In genomic region chr4:124262211-124263179, GRCh38 we compare ENCODE assay signal across 8 cellular contexts.
DNase-seq lines count a peak whose midpoint lies in the region; ATAC-seq and TF ChIP-seq lines count a peak whose summit lies in the region.

No MANE protein-coding gene starts in this region.

- H3F3A ChIP-seq in PC-9 (ENCODE audit: insufficient read depth, low read depth), result no peaks in the 10 kb centered on the region

- peak overlapping the region; percentile 41 for H3K27ac Mint-ChIP-seq in activated naive CD8-positive, alpha-beta T cell

- TF ChIP-seq CTCF in GM06990 (IDR thresholded peaks at IDR 0.05; ENCODE audit: insufficient read depth, low read length, poor library complexity, severe bottlenecking), result peak; percentile 79
- TF ChIP-seq CTCF in PC-9 (conservative IDR thresholded peaks at IDR 0.05), result peak; percentile 95
- peak; percentile 69 to 95 (median 84) for TF ChIP-seq CTCF in heart left ventricle (IDR thresholded peaks at IDR 0.05)
- TF ChIP-seq CTCF in psoas muscle (IDR thresholded peaks at IDR 0.05), result peak; percentile 87

- H3K36me3 ChIP-seq in GM06990 (ENCODE audit: control insufficient read depth, insufficient read depth, low read length), result no peaks in the 10 kb centered on the region
- no peaks in the 10 kb centered on the region for H3K36me3 ChIP-seq in PC-9 (ENCODE audit: low read depth)
- H3K36me3 ChIP-seq in heart left ventricle, result no peaks in the 10 kb centered on the region
- no peaks in the 10 kb centered on the region for H3K36me3 ChIP-seq in psoas muscle (ENCODE audit: insufficient read depth in 1 of 2, low read depth in 1 of 2)

- CTCF ChIA-PET in PC-9 (lab: Charles Lee), result interaction anchor here (0.5 to 0.6 kb wide), 2 partner anchors 601 to 657 kb away, joined by 3 to 5 read pairs; no protein-coding TSS in a partner anchor

- DNase-seq in GM06990 (ENCODE audit: extremely low read depth, insufficient read length) (no peak), KG1 (lab: John Stamatoyannopoulos, UW) (peak; percentile 20), PC-9 (peak; percentile 57 to 71), heart left ventricle (peak in 4 of 5 donors; percentile 36 to 58 (median 51)), psoas muscle (peak in 1 of 2 donors; percentile 25), NCI-H187 treated with DMSO at 0.1 percent for 48 hours (lab: John Stamatoyannopoulos, UW) (no peak)

- no peaks in the 10 kb centered on the region for H3K4me1 ChIP-seq in PC-9 (replicated peaks; ENCODE audit: insufficient read depth)
- peaks cover 0 to 6% (median 0%) of the 10 kb centered on the region in 12 donors for H3K4me1 ChIP-seq in heart left ventricle
- no peaks in the 10 kb centered on the region for H3K4me1 ChIP-seq in psoas muscle

- no peaks in the 10 kb centered on the region for H3K9me3 Mint-ChIP-seq in activated naive CD8-positive, alpha-beta T cell (ENCODE audit: low read depth)

- intact Hi-C loops in PC-9 (cut with micrococcal nuclease; ENCODE audit: unreplicated experiment) (loop anchor here (1.0 to 5.0 kb wide), 7 partner anchors 150 to 1660 kb away; no protein-coding TSS in a partner anchor), heart left ventricle (cut with DNase I) (loop anchor here (1.0 to 10.0 kb wide), 15 partner anchors 148 to 1508 kb away; partner anchors contain the start of genes SPRY1 (in 2 of the 10) and NUDT6 (in 1 of the 10)), psoas muscle (cut with DNase I) (loop anchor here (5.0 to 10.0 kb wide), 4 partner anchors 148 to 1508 kb away; no protein-coding TSS in a partner anchor)

- H3K36me3 Mint-ChIP-seq in activated naive CD8-positive, alpha-beta T cell, result no peaks in the 10 kb centered on the region

- ATAC-seq in GM21786 (IDR thresholded peaks at IDR 0.05; ENCODE audit: unreplicated experiment) (peak; percentile 85), heart left ventricle (peak in 3 of 4 donors; percentile 82 to 96 (median 87)), psoas muscle (peak; percentile 64 to 91 (median 88))

- H3K4me2 ChIP-seq in PC-9, result peak overlapping the region; percentile 12; the same call in 1 of the 2 replicates

- H3K27me3 ChIP-seq in GM06990 (replicated peaks; ENCODE audit: control insufficient read depth, insufficient read depth, low read length), result no peaks in the 10 kb centered on the region
- no peaks in the 10 kb centered on the region for H3K27me3 ChIP-seq in PC-9 (ENCODE audit: insufficient read depth, low read depth)
- no peaks in the 10 kb centered on the region for H3K27me3 ChIP-seq in heart left ventricle
- H3K27me3 ChIP-seq in psoas muscle (ENCODE audit: insufficient read depth in 3 of 3, low read length in 2 of 3), result no peaks in the 10 kb centered on the region

- no peaks in the 10 kb centered on the region for H4K20me1 ChIP-seq in PC-9 (ENCODE audit: insufficient read depth)

- no TSS peak for BruUV-seq in PC-9 (replicated peaks; lab: Mats Ljungman, UMichigan)

- WGBS in heart left ventricle, 4 donors, result 18 to 24% (median 22%) methylated on average over 7 of the region's 7 CpGs
- WGBS in psoas muscle, 3 donors, result 19 to 26% (median 22%) methylated on average over 7 of the region's 7 CpGs

- no peak overlapping the region for H3K27ac ChIP-seq in PC-9
- peak overlapping the region in 1 of 12 donors; percentile 19 for H3K27ac ChIP-seq in heart left ventricle
- H3K27ac ChIP-seq in psoas muscle, result no peak overlapping the region

- POLR2A ChIA-PET in PC-9 (lab: Charles Lee; ENCODE audit: unreplicated experiment), result no interaction called here

- no peaks in the 10 kb centered on the region for H3K27me3 Mint-ChIP-seq in activated naive CD8-positive, alpha-beta T cell

- H3K4me3 ChIP-seq in GM06990 (replicated peaks; ENCODE audit: low read depth, low read length), result no peak overlapping the region
- no peak overlapping the region for H3K4me3 ChIP-seq in PC-9
- no peak overlapping the region for H3K4me3 ChIP-seq in heart left ventricle
- no peak overlapping the region for H3K4me3 ChIP-seq in psoas muscle

- no peaks in the 10 kb centered on the region for H3K4me1 Mint-ChIP-seq in activated naive CD8-positive, alpha-beta T cell (ENCODE audit: low read depth)

- H2AFZ ChIP-seq in PC-9, result no peak overlapping the region

- no peak overlapping the region for H3K4me3 Mint-ChIP-seq in activated naive CD8-positive, alpha-beta T cell

- no peaks in the 10 kb centered on the region for H3K79me2 ChIP-seq in PC-9 (ENCODE audit: low read depth)

- H3K9me3 ChIP-seq in PC-9 (ENCODE audit: insufficient read depth, low read depth) (no peaks in the 10 kb centered on the region), heart left ventricle (no peaks in the 10 kb centered on the region), psoas muscle (no peaks in the 10 kb centered on the region)

- TF ChIP-seq POLR2A in heart left ventricle (IDR thresholded peaks at IDR 0.05), result no peak

- H3K9me2 ChIP-seq in PC-9 (ENCODE audit: insufficient read depth), result no peaks in the 10 kb centered on the region

Comparison
In these comparisons a context has a peak if more than half of its experiments do, and no peak if none do; other contexts are left out.
1. DNase-seq: peak in KG1 (single experiment), PC-9 (2 of 2) and heart left ventricle (4 of 5); none in GM06990 (single experiment) and NCI-H187 treated with DMSO at 0.1 percent for 48 hours (single experiment).
2. Peak in every context shown above with its lines, with median percentiles within 50 percentile points of each other: CTCF ChIP-seq and ATAC-seq.